Comparison of ENCODE assay signal across 8 cellular contexts in the genomic region with DNA sequence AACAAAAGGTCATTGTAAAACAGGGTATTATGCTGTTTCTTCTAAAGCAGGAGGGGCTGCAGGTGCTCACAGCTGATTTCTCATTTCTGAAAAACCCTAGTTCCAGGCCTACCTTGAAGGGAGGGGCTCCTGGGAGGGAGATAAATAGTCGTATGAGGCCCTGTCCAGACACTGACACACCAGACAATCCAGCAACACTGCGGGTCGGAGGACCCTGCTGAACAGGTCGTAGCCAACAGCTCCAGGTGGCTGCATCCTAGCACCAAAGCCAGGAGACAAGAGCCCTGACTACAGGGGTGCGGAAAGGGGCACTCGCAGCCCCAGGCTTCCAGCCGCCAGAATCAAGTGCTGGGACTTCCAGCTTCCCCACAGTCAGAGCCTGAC. TPM values are rescaled to one million over a fixed set of nuclear protein-coding genes. Genes with fewer than 3 reads are reported as not detected.
DNase-seq lines count a peak whose midpoint lies in the region; ATAC-seq and TF ChIP-seq lines count a peak whose summit lies in the region.

No MANE protein-coding gene starts in this region.

- no peak overlapping the region for H2BK20ac ChIP-seq in IMR-90 (ENCODE audit: low read depth, low read length)

- CTCF ChIA-PET in CD8-positive, alpha-beta memory T cell (lab: Charles Lee), result interaction anchor here (0.8 to 1.6 kb wide), 8 partner anchors 27 to 72 kb away, joined by 3 to 6 read pairs (median 3); no protein-coding TSS in a partner anchor
- CTCF ChIA-PET in IMR-90 (lab: Yijun Ruan, JAX), result interaction anchor here (0.6 kb wide), 1 partner anchor 29 kb away, joined by 5 read pairs; no protein-coding TSS in a partner anchor

- peak overlapping the region; percentile 7 for H3K4me3 ChIP-seq in CD8-positive, alpha-beta memory T cell (ENCODE audit: low read length)
- H3K4me3 ChIP-seq in IMR-90 (ENCODE audit: insufficient read depth, low read depth, low read length) (no peak overlapping the region), neuronal stem cell (ENCODE audit: low read length in 2 of 2) (no peak overlapping the region)

- H3K14ac ChIP-seq in IMR-90 (replicated peaks; ENCODE audit: low read depth, low read length) (no peak overlapping the region), neuronal stem cell (ENCODE audit: low read length) (no peak overlapping the region)

- POLR2A ChIA-PET in CD8-positive, alpha-beta memory T cell (lab: Charles Lee), result interaction anchor here (1.5 to 3.5 kb wide), 2 partner anchors 41 to 71 kb away, joined by 4 to 30 read pairs; partner anchors contain the start of genes NFKBIA and PSMA6
- POLR2A ChIA-PET in IMR-90 (lab: Charles Lee; ENCODE audit: unreplicated experiment), result no interaction called here

- H3K9me3 Mint-ChIP-seq in CD8-positive, alpha-beta memory T cell, result no peaks in the 10 kb centered on the region
- no peaks in the 10 kb centered on the region for H3K9me3 Mint-ChIP-seq in brain

- H2AFZ ChIP-seq in IMR-90 (replicated peaks; ENCODE audit: low read length, poor library complexity) (peak overlapping the region; percentile 29), neuronal stem cell (ENCODE audit: low read length) (peak overlapping the region; percentile 83)

- no peaks in the 10 kb centered on the region for H3K27me3 Mint-ChIP-seq in CD8-positive, alpha-beta memory T cell
- H3K27me3 Mint-ChIP-seq in brain, result peaks cover 2% of the 10 kb centered on the region

- WGBS in IMR-90 (ENCODE audit: extremely low coverage in 2 of 2, insufficient read length in 1 of 2), 2 experiments, result 80% methylated on average over 1 of the region's 7 CpGs; no CpG with 5 or more reads in 1 of the 2 experiments
- no CpG with 5 or more reads among the region's 7 CpGs for WGBS in neuronal stem cell (ENCODE audit: extremely low coverage in 2 of 2, insufficient read length in 2 of 2, insufficient replicate concordance in 1 of 2), 2 donors

- no peak overlapping the region for H2BK120ac ChIP-seq in IMR-90 (ENCODE audit: low read depth, low read length)
- no peak overlapping the region for H2BK120ac ChIP-seq in neuronal stem cell (ENCODE audit: low read depth, low read length)

- intact Hi-C loops in IMR-90 (cut with micrococcal nuclease), result no loop called here

- peak overlapping the region; percentile 80 to 98 (median 93) for H3K27ac Mint-ChIP-seq in CD8-positive, alpha-beta memory T cell
- peak overlapping the region; percentile 41 to 88 (median 67) for H3K27ac Mint-ChIP-seq in brain

- no peaks in the 10 kb centered on the region for H4K20me1 ChIP-seq in IMR-90 (ENCODE audit: insufficient read depth, low read length)

- H3K23ac ChIP-seq in IMR-90 (ENCODE audit: low read depth, low read length), result no peak overlapping the region
- H3K23ac ChIP-seq in neuronal stem cell (ENCODE audit: low read depth, low read length, poor library complexity), result no peak overlapping the region

- in situ Hi-C loops in IMR-90 (cut with MboI; ENCODE audit: low sequenced_read_pairs), result no loop called here

- H3K4ac ChIP-seq in IMR-90 (ENCODE audit: low read depth, low read length) (no peak overlapping the region), neuronal stem cell (ENCODE audit: low read length) (no peak overlapping the region)

- H3K36me3 ChIP-seq in CD8-positive, alpha-beta memory T cell (ENCODE audit: insufficient read depth, low read length), result no peaks in the 10 kb centered on the region
- H3K36me3 ChIP-seq in IMR-90 (ENCODE audit: control insufficient read depth, insufficient read depth, low read length) (no peaks in the 10 kb centered on the region), neuronal stem cell (replicated peaks in 1 of 2; ENCODE audit: control insufficient read depth in 2 of 2, insufficient read depth in 2 of 2, low read length in 2 of 2) (no peaks in the 10 kb centered on the region)

- H3K56ac ChIP-seq in IMR-90 (ENCODE audit: extremely low read depth, insufficient read depth, low read length), result no peak overlapping the region

- H3K9me1 ChIP-seq in IMR-90 (ENCODE audit: insufficient read depth, low read length), result peaks cover 18% of the 10 kb centered on the region

- no peak overlapping the region for H3K27ac ChIP-seq in CD8-positive, alpha-beta memory T cell (ENCODE audit: low read depth, low read length)
- H3K27ac ChIP-seq in IMR-90 (ENCODE audit: insufficient read depth, low read length), result no peak overlapping the region
- no peak overlapping the region for H3K27ac ChIP-seq in neuronal stem cell (replicated peaks; ENCODE audit: low read length)

- no peak overlapping the region for H2AK5ac ChIP-seq in IMR-90 (ENCODE audit: low read depth, low read length)
- no peak overlapping the region for H2AK5ac ChIP-seq in neuronal stem cell (ENCODE audit: low read depth, low read length)

- peaks cover 22% of the 10 kb centered on the region for H3K4me1 ChIP-seq in CD8-positive, alpha-beta memory T cell (ENCODE audit: insufficient read depth, low read length)
- H3K4me1 ChIP-seq in IMR-90 (ENCODE audit: control insufficient read depth, insufficient read depth, low read length) (peaks cover 29% of the 10 kb centered on the region), neuronal stem cell (ENCODE audit: control insufficient read depth in 2 of 2, insufficient read depth in 1 of 2, low read depth in 1 of 2, low read length in 2 of 2) (peaks cover 16 to 24% of the 10 kb centered on the region in 2 donors)

- no peaks in the 10 kb centered on the region for H3K27me3 ChIP-seq in CD8-positive, alpha-beta memory T cell (ENCODE audit: insufficient read depth, low read length, poor library complexity, severe bottlenecking)
- H3K27me3 ChIP-seq in IMR-90 (ENCODE audit: control insufficient read depth, insufficient read depth, low read length), result no peaks in the 10 kb centered on the region
- no peaks in the 10 kb centered on the region for H3K27me3 ChIP-seq in neuronal stem cell (ENCODE audit: control insufficient read depth in 3 of 3, insufficient read depth in 3 of 3, low read depth in 1 of 3, low read length in 3 of 3)

- no peaks in the 10 kb centered on the region for H3K36me3 Mint-ChIP-seq in CD8-positive, alpha-beta memory T cell
- no peaks in the 10 kb centered on the region for H3K36me3 Mint-ChIP-seq in brain

- no peak overlapping the region for H2BK12ac ChIP-seq in neuronal stem cell (ENCODE audit: low read length)

- H4K8ac ChIP-seq in IMR-90 (ENCODE audit: low read depth in 2 of 2, low read length in 2 of 2), result no peak overlapping the region
- H4K8ac ChIP-seq in neuronal stem cell (ENCODE audit: low read depth, low read length), result no peak overlapping the region

- DNase-seq in CD8-positive, alpha-beta memory T cell, result no peak
- DNase-seq in IMR-90 (no peak), neuronal stem cell (ENCODE audit: low spot score) (no peak), NCI-H1048 (lab: John Stamatoyannopoulos, UW) (no peak), HK-2 (ENCODE audit: unreplicated experiment) (no peak), GM19240 (ENCODE audit: insufficient read length, low spot score) (no peak)

- H2AK9ac ChIP-seq in IMR-90 (replicated peaks; ENCODE audit: low read depth, low read length, poor library complexity), result peak overlapping the region; percentile 58

- peak overlapping the region in 6 of 7 donors; percentile 52 to 78 (median 62) for H3K4me3 Mint-ChIP-seq in CD8-positive, alpha-beta memory T cell
- H3K4me3 Mint-ChIP-seq in brain, result no peak overlapping the region

- dilution Hi-C loops in IMR-90 (cut with HindIII; ENCODE audit: low sequenced_read_pairs, unreplicated experiment), result no loop called here

- no peaks in the 10 kb centered on the region for H3K9me3 ChIP-seq in CD8-positive, alpha-beta memory T cell (ENCODE audit: low read length)
- H3K9me3 ChIP-seq in IMR-90 (ENCODE audit: control insufficient read depth, insufficient read depth, low read length), result no peaks in the 10 kb centered on the region
- H3K9me3 ChIP-seq in neuronal stem cell (replicated peaks in 1 of 2; ENCODE audit: control insufficient read depth in 2 of 2, insufficient read depth in 1 of 2, low read depth in 1 of 2, low read length in 2 of 2), result no peaks in the 10 kb centered on the region

- TF ChIP-seq RAD21 in IMR-90 (IDR thresholded peaks at IDR 0.05; ENCODE audit: low read length), result no peak

- ATAC-seq in IMR-90 (ENCODE audit: low read depth) (no peak), HG02642 (IDR thresholded peaks at IDR 0.05; ENCODE audit: poor library complexity, unreplicated experiment) (no peak)

- no peak for TF ChIP-seq POLR2A in IMR-90 (IDR thresholded peaks at IDR 0.05; ENCODE audit: low read depth, low read length)

- H4K5ac ChIP-seq in IMR-90 (ENCODE audit: low read depth, low read length), result 0 out of 2 replicates have a peak overlapping the region, but pooled peaks have one; percentile 20

- no peak overlapping the region for H3K4me2 ChIP-seq in IMR-90 (ENCODE audit: low read depth, low read length)
- H3K4me2 ChIP-seq in neuronal stem cell (ENCODE audit: insufficient read depth, low read length, poor library complexity, severe bottlenecking), result no peak overlapping the region

- 0 out of 4 replicates have a peak, but pooled peaks cover 0 to 6% of the 10 kb centered on the region in 2 experiments for H3K79me1 ChIP-seq in IMR-90 (ENCODE audit: low read depth in 1 of 2, low read length in 2 of 2)
- H3K79me1 ChIP-seq in neuronal stem cell (ENCODE audit: low read depth, low read length), result no peaks in the 10 kb centered on the region

- BruUV-seq in IMR-90 (replicated peaks; lab: Mats Ljungman, UMichigan), result no TSS peak

- peaks cover 25 to 30% (median 29%) of the 10 kb centered on the region in 3 donors for H3K4me1 Mint-ChIP-seq in CD8-positive, alpha-beta memory T cell
- peaks cover 47% of the 10 kb centered on the region for H3K4me1 Mint-ChIP-seq in brain

- H3K9ac ChIP-seq in IMR-90 (ENCODE audit: low read depth, low read length) (no peak overlapping the region), neuronal stem cell (ENCODE audit: low read depth, low read length, poor library complexity) (no peak overlapping the region)

- no peak overlapping the region for H2BK15ac ChIP-seq in IMR-90 (ENCODE audit: low read depth, low read length)
- H2BK15ac ChIP-seq in neuronal stem cell (ENCODE audit: low read length), result no peak overlapping the region

- H2BK5ac ChIP-seq in IMR-90 (ENCODE audit: low read depth, low read length, poor library complexity, severe bottlenecking) (no peak overlapping the region), neuronal stem cell (ENCODE audit: low read length) (no peak overlapping the region)

- H4K91ac ChIP-seq in IMR-90 (ENCODE audit: insufficient read depth, low read depth, low read length) (no peak overlapping the region), neuronal stem cell (ENCODE audit: low read depth, low read length, poor library complexity) (no peak overlapping the region)

- no peak overlapping the region for H3K18ac ChIP-seq in IMR-90 (ENCODE audit: low read depth, low read length)
- H3K18ac ChIP-seq in neuronal stem cell (ENCODE audit: low read length), result peak overlapping the region; percentile 40

- no peak for TF ChIP-seq CTCF in IMR-90 (conservative IDR thresholded peaks at IDR 0.05; ENCODE audit: low read depth, low read length)
- TF ChIP-seq CTCF in brain (conservative IDR thresholded peaks at IDR 0.05), result no peak

RNA-seq across cellular contexts. Expression of gene PSMA6, which starts 41.2 kb away (rescaled TPM):
- 100 to 1,000 TPM; 399 to 400 TPM for total RNA-seq in CD8-positive, alpha-beta memory T cell
- 305 TPM for polyA plus RNA-seq in CD8-positive, alpha-beta memory T cell
- 435 and 530 TPM in 2 replicates for total RNA-seq in IMR-90 (2012; rRNA removed)
- polyA plus RNA-seq in IMR-90 (2012; rRNA removed) (171 and 184 TPM in 2 replicates), brain (ENCODE audit: insufficient read depth, low read depth, low replicate concordance) (183 TPM)
- 113 and 127 TPM in 2 replicates for polyA plus RNA-seq in IMR-90 (2012; cell fraction: cytosol; rRNA removed)
- 32.2 and 124 TPM in 2 replicates for polyA plus RNA-seq in IMR-90 (2012; cell fraction: nucleus; rRNA removed; ENCODE audit: low replicate concordance)
- 224 TPM for polyA plus RNA-seq in neuronal stem cell (2013, experiment 1 of 2)
- polyA plus RNA-seq in neuronal stem cell (2013, experiment 2 of 2), result 218 TPM

Comparison
In these comparisons a context has a peak if more than half of its experiments do, and no peak if none do; other contexts are left out.
1. H3K4me3 Mint-ChIP-seq: peak in CD8-positive, alpha-beta memory T cell (6 of 7); none in brain (0 of 5).